In the genomic region with DNA sequence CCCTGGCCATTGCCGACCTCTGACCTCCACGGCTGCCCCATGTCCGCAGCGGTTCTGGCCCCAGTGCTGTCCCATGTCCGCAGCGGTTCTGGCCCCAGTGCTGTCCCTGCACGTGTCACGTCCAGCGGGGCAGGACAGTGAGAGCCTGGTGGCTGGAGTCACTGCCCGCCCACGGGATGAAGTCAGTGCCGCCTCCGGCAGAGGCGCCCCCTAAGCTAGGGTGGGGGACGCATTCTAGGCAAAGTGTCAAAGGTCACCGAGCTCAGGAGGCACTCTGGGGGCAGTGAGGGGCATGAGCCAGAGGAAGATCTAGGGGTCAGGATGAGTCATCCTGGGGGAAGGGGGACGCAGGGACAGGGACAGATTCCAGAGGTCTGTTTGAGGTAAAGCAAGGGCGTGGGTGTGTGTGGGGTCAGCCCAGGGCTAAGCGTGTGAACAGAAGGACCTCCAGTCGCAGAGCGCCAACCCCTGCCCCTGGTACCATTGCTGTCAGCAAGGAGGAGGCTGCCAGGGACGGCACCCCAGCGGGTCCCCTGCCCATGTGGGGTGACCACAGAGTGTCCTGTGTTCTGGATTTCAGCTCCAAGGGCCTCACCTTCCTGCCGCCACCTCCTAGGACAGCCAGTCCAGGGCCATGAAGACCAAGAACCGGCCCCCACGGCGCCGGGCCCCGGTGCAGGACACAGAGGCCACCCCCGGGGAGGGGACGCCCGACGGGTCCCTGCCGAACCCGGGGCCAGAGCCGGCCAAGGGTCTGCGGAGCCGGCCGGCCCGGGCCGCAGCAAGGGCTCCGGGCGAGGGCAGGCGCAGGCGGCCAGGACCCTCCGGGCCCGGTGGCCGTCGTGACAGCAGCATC, we compare ENCODE assay signal across 9 cellular contexts. TPM values are rescaled to one million over a fixed set of nuclear protein-coding genes. Genes with fewer than 3 reads are reported as not detected.
A peak's percentile ranks its signal among the peaks of the same experiment; 100 is the strongest.
DNase-seq lines count a peak whose midpoint lies in the region; ATAC-seq and TF ChIP-seq lines count a peak whose summit lies in the region.
"Had no signal": no experiment of that assay in that cellular context is flagged by ENCODE, and none has a peak within 500 bp of the region (broad histone marks: within the 10 kb centered on the region; RNA-seq: fewer than 3 reads in every experiment).

No MANE protein-coding gene starts in this region.

- H3K27ac Mint-ChIP-seq in activated B cell treated with CpG ODN at 0.5 μM for 24 hours = no peak overlapping the region
- H3K27ac Mint-ChIP-seq in stimulated activated naive B cell treated with anti-CD40 and anti-IgM and Interleukin-4, amounts not matched to agents 10 μg/mL and 1 μg/mL and 100 μg/mL, for 72 hours = peak overlapping the region; percentile 67
- H3K27ac Mint-ChIP-seq in HFFc6 = no peak overlapping the region; the same call in 1 of the 2 replicates

- H3K27me3 ChIP-seq in right cardiac atrium (ENCODE audit: control insufficient read depth, insufficient read depth) = no peaks in the 10 kb centered on the region

- DNase-seq in NCI-H82 (lab: John Stamatoyannopoulos, UW) (peak; percentile 27), NCI-H82 treated with DMSO at 0.1 percent for 48 hours (lab: John Stamatoyannopoulos, UW; ENCODE audit: unreplicated experiment) (no peak), activated B cell treated with CpG ODN at 0.5 μM for 24 hours (no peak), right cardiac atrium (peak in 2 of 3 donors; percentile 43 to 58), OCI-M1 (lab: John Stamatoyannopoulos, UW) (no peak), NCI-H2227 (lab: John Stamatoyannopoulos, UW; ENCODE audit: unreplicated experiment) (no peak), HFFc6 (no peak)
- no peak for DNase-seq in stimulated activated naive B cell treated with anti-CD40 and anti-IgM and Interleukin-4, amounts not matched to agents 10 μg/mL and 1 μg/mL and 100 μg/mL, for 72 hours

- TF ChIP-seq CTCF in activated B cell treated with CpG ODN at 0.5 μM for 24 hours (IDR thresholded peaks at IDR 0.05) (no peak), HFFc6 (IDR thresholded peaks at IDR 0.05) (no peak)

- CTCF ChIA-PET in activated B cell treated with CpG ODN at 0.5 μM for 24 hours (lab: Charles Lee) = no interaction called here

- no peaks in the 10 kb centered on the region for H3K4me1 ChIP-seq in right cardiac atrium (ENCODE audit: control insufficient read depth, insufficient read depth, low read length)
- H3K4me1 ChIP-seq: parathyroid adenoma had no signal

- intact Hi-C loops in activated B cell treated with CpG ODN at 0.5 μM for 24 hours (cut with micrococcal nuclease) = loop anchor here (1.0 kb wide), 1 partner anchor 9 kb away; no protein-coding TSS in a partner anchor
- intact Hi-C loops in right cardiac atrium (cut with DNase I) = no loop called here

- ATAC-seq in activated B cell treated with CpG ODN at 0.5 μM for 24 hours (ENCODE audit: low read depth) (no peak), right cardiac atrium (peak; percentile 5 to 14)
- ATAC-seq in stimulated activated naive B cell treated with anti-CD40 and anti-IgM and Interleukin-4, amounts not matched to agents 10 μg/mL and 1 μg/mL and 100 μg/mL, for 72 hours (replicated peaks) = no peak

- H3K4me1 Mint-ChIP-seq in activated B cell treated with CpG ODN at 0.5 μM for 24 hours = peaks cover 6% of the 10 kb centered on the region
- peaks cover 3 to 13% of the 10 kb centered on the region in 2 donors for H3K4me1 Mint-ChIP-seq in stimulated activated naive B cell treated with anti-CD40 and anti-IgM and Interleukin-4, amounts not matched to agents 10 μg/mL and 1 μg/mL and 100 μg/mL, for 72 hours
- no peaks in the 10 kb centered on the region for H3K4me1 Mint-ChIP-seq in HFFc6 (ENCODE audit: low read depth)

- WGBS in right cardiac atrium = 82% methylated on average over 49 of the region's 49 CpGs

- H3K9me3 ChIP-seq in right cardiac atrium (ENCODE audit: control insufficient read depth, low read length) = no peaks in the 10 kb centered on the region

- no peak overlapping the region for H3K27ac ChIP-seq in right cardiac atrium (ENCODE audit: low read length)
- H3K27ac ChIP-seq: parathyroid adenoma had no signal

- H3K36me3 Mint-ChIP-seq in activated B cell treated with CpG ODN at 0.5 μM for 24 hours (ENCODE audit: low read depth) (peaks cover 14% of the 10 kb centered on the region), HFFc6 (ENCODE audit: low read depth) (no peaks in the 10 kb centered on the region)
- H3K36me3 Mint-ChIP-seq in stimulated activated naive B cell treated with anti-CD40 and anti-IgM and Interleukin-4, amounts not matched to agents 10 μg/mL and 1 μg/mL and 100 μg/mL, for 72 hours = peaks cover 15 to 28% of the 10 kb centered on the region in 2 donors

- H3K4me3 ChIP-seq in right cardiac atrium (ENCODE audit: low read length) = no peak overlapping the region

- H3K4me3 Mint-ChIP-seq in activated B cell treated with CpG ODN at 0.5 μM for 24 hours (peak overlapping the region; percentile 46), HFFc6 (no peak overlapping the region)
- H3K4me3 Mint-ChIP-seq in stimulated activated naive B cell treated with anti-CD40 and anti-IgM and Interleukin-4, amounts not matched to agents 10 μg/mL and 1 μg/mL and 100 μg/mL, for 72 hours = peak overlapping the region; percentile 44 to 52

- H3K9me3 Mint-ChIP-seq in activated B cell treated with CpG ODN at 0.5 μM for 24 hours (no peaks in the 10 kb centered on the region), HFFc6 (no peaks in the 10 kb centered on the region)
- no peaks in the 10 kb centered on the region for H3K9me3 Mint-ChIP-seq in stimulated activated naive B cell treated with anti-CD40 and anti-IgM and Interleukin-4, amounts not matched to agents 10 μg/mL and 1 μg/mL and 100 μg/mL, for 72 hours

- peaks cover 4% of the 10 kb centered on the region for H3K27me3 Mint-ChIP-seq in activated B cell treated with CpG ODN at 0.5 μM for 24 hours
- H3K27me3 Mint-ChIP-seq in stimulated activated naive B cell treated with anti-CD40 and anti-IgM and Interleukin-4, amounts not matched to agents 10 μg/mL and 1 μg/mL and 100 μg/mL, for 72 hours = peaks cover 14 to 45% of the 10 kb centered on the region in 2 donors
- no peaks in the 10 kb centered on the region for H3K27me3 Mint-ChIP-seq in HFFc6 (ENCODE audit: insufficient read depth)

- POLR2A ChIA-PET in activated B cell treated with CpG ODN at 0.5 μM for 24 hours (lab: Charles Lee) = interaction anchor here (0.6 to 1.2 kb wide), 2 partner anchors 9 to 719 kb away, joined by 3 read pairs; no protein-coding TSS in a partner anchor

RNA-seq across cellular contexts. Expression of gene BHLHA15, which starts 0.7 kb away (rescaled TPM):
- 0.35 TPM in 1 of 2 replicates, not detected in the other for total RNA-seq in activated B cell treated with CpG ODN at 0.5 μM for 24 hours
- total RNA-seq in right cardiac atrium = under 1 TPM in 2 of 4 donors, not detected in 2; 0.53 to 0.57 TPM
- polyA plus RNA-seq in right cardiac atrium = not detected
- under 1 TPM in 1 of 6 experiments, not detected in 5; 0.33 TPM for total RNA-seq in HFFc6 (2021; fragmentation: NEBNext Ultra II Directional; extraction: Animal tissue kit (Norgen Biotek cat#: 25700))

RNA-seq across cellular contexts. Expression of gene TECPR1, which starts 40.1 kb away (rescaled TPM):
- 24.6 and 34.5 TPM in 2 replicates for total RNA-seq in activated B cell treated with CpG ODN at 0.5 μM for 24 hours
- total RNA-seq in right cardiac atrium = 10 to 100 TPM; 20.9 to 25.5 (median 25.1) TPM
- 10.5 TPM for polyA plus RNA-seq in right cardiac atrium
- total RNA-seq in HFFc6 (2021; fragmentation: NEBNext Ultra II Directional; extraction: Animal tissue kit (Norgen Biotek cat#: 25700)) = 10 to 100 TPM; 25.6 to 35.6 (median 29.3) TPM

Comparison
In these comparisons a context has a peak if more than half of its experiments do, and no peak if none do; other contexts are left out.
1. DNase-seq: peak in NCI-H82 (single experiment) and right cardiac atrium (2 of 3); none in NCI-H82 treated with DMSO at 0.1 percent for 48 hours (single experiment), activated B cell treated with CpG ODN at 0.5 μM for 24 hours (single experiment), stimulated activated naive B cell treated with anti-CD40 and anti-IgM and Interleukin-4, amounts not matched to agents 10 μg/mL and 1 μg/mL and 100 μg/mL, for 72 hours (single experiment), OCI-M1 (single experiment), NCI-H2227 (single experiment) and HFFc6 (single experiment).
2. ATAC-seq: peak in right cardiac atrium (2 of 2); none in activated B cell treated with CpG ODN at 0.5 μM for 24 hours (single experiment) and stimulated activated naive B cell treated with anti-CD40 and anti-IgM and Interleukin-4, amounts not matched to agents 10 μg/mL and 1 μg/mL and 100 μg/mL, for 72 hours (0 of 2).